Comparison of ENCODE assay signal across 18 cellular contexts in genomic region chr2:24708537-24709152, GRCh38.
DNase-seq lines count a peak whose midpoint lies in the region; ATAC-seq and TF ChIP-seq lines count a peak whose summit lies in the region.
"Had no signal": no experiment of that assay in that cellular context is flagged by ENCODE, and none has a peak within 500 bp of the region (broad histone marks: within the 10 kb centered on the region; RNA-seq: fewer than 3 reads in every experiment).

No MANE protein-coding gene starts in this region.

- no peak overlapping the region for H3K4me3 ChIP-seq in CD8-positive, alpha-beta memory T cell (ENCODE audit: low read length)
- no peak overlapping the region for H3K4me3 ChIP-seq in prostate gland
- H3K4me3 ChIP-seq: lung had no signal

- H3K4me1 ChIP-seq in CD8-positive, alpha-beta memory T cell (ENCODE audit: insufficient read depth, low read length) = no peaks in the 10 kb centered on the region
- no peaks in the 10 kb centered on the region for H3K4me1 ChIP-seq in prostate gland (replicated peaks)

- peak in 1 of 2 donors; percentile 54 for ATAC-seq in activated T-cell treated with anti-CD3 and anti-CD28 coated beads, Interleukin-2, amount 50 U/mL, for 72 hours (replicated peaks in 1 of 2)
- ATAC-seq in activated T-helper 17 cell treated with anti-CD3 and anti-CD28 coated beads, Interleukin-2, amount 50 U/mL, for 72 hours (replicated peaks) = peak; percentile 70
- ATAC-seq in HG02759 (IDR thresholded peaks at IDR 0.05; ENCODE audit: unreplicated experiment) = no peak
- ATAC-seq: activated CD4-positive, CD25-positive, alpha-beta regulatory T cell treated with anti-CD3 and anti-CD28 coated beads, Interleukin-2, amount 50 U/mL, for 24 hours had no signal

- 78% methylated on average over 3 of the region's 3 CpGs for WGBS in prostate gland

- DNase-seq in activated T-cell treated with anti-CD3 and anti-CD28 coated beads, Interleukin-2, amount 50 U/mL, for 72 hours = no peak
- DNase-seq in activated T-cell treated with anti-CD3 and anti-CD28 coated beads, Interleukin-2, amount 50 U/mL, for 48 hours = no peak
- DNase-seq in fibroblast of peridontal ligament (ENCODE audit: extremely low read depth) = peak; percentile 38
- no peak for DNase-seq in CD8-positive, alpha-beta memory T cell
- DNase-seq in prostate gland (ENCODE audit: low spot score) = no peak
- DNase-seq in NCI-H524 treated with DMSO at 0.1 percent for 48 hours (lab: John Stamatoyannopoulos, UW) = no peak
- DNase-seq: activated naive CD8-positive, alpha-beta T cell treated with anti-CD3 and anti-CD28 coated beads, Interleukin-2, amount 10 ng/mL, durations not matched to agents 7 days and 5 days; GOT3; NCI-H1417 treated with DMSO at 0.1 percent for 48 hours; NCI-H226; stimulated activated naive CD4-positive, alpha-beta T cell had no signal

- peak overlapping the region; percentile 6 for H3K27ac Mint-ChIP-seq in activated T-cell treated with anti-CD3 and anti-CD28 coated beads, Interleukin-2, amount 50 U/mL, for 72 hours
- peak overlapping the region; percentile 15 for H3K27ac Mint-ChIP-seq in activated T-helper 17 cell treated with anti-CD3 and anti-CD28 coated beads, Interleukin-2, amount 50 U/mL, for 72 hours
- peak overlapping the region in 1 of 8 donors; percentile 13 for H3K27ac Mint-ChIP-seq in CD8-positive, alpha-beta memory T cell
- H3K27ac Mint-ChIP-seq: activated naive CD8-positive, alpha-beta T cell treated with anti-CD3 and anti-CD28 coated beads, Interleukin-2, amount 10 ng/mL, durations not matched to agents 7 days and 5 days; dendritic cell treated with granulocyte-macrophage colony-stimulating factor and Interleukin-4, amounts not matched to agents 40 ng/mL and 50 ng/mL, for 4 days had no signal

- H3K4me1 Mint-ChIP-seq in activated T-cell treated with anti-CD3 and anti-CD28 coated beads, Interleukin-2, amount 50 U/mL, for 72 hours (ENCODE audit: low read depth) = no peaks in the 10 kb centered on the region
- H3K4me1 Mint-ChIP-seq in activated T-helper 17 cell treated with anti-CD3 and anti-CD28 coated beads, Interleukin-2, amount 50 U/mL, for 72 hours = no peaks in the 10 kb centered on the region
- no peaks in the 10 kb centered on the region for H3K4me1 Mint-ChIP-seq in CD8-positive, alpha-beta memory T cell

- H3K9me3 ChIP-seq in CD8-positive, alpha-beta memory T cell (ENCODE audit: low read length) = no peaks in the 10 kb centered on the region
- no peaks in the 10 kb centered on the region for H3K9me3 ChIP-seq in prostate gland

- CTCF ChIA-PET in CD8-positive, alpha-beta memory T cell (lab: Charles Lee) = no interaction called here

- no peaks in the 10 kb centered on the region for H3K27me3 ChIP-seq in CD8-positive, alpha-beta memory T cell (ENCODE audit: insufficient read depth, low read length, poor library complexity, severe bottlenecking)
- H3K27me3 ChIP-seq in prostate gland (replicated peaks; ENCODE audit: insufficient read depth) = no peaks in the 10 kb centered on the region

- no peak for TF ChIP-seq POLR2A in prostate gland (IDR thresholded peaks at IDR 0.05)

- peaks cover 8 to 13% of the 10 kb centered on the region in 2 donors for H3K36me3 Mint-ChIP-seq in activated T-cell treated with anti-CD3 and anti-CD28 coated beads, Interleukin-2, amount 50 U/mL, for 72 hours (ENCODE audit: insufficient read depth in 2 of 2)
- H3K36me3 Mint-ChIP-seq in activated T-helper 17 cell treated with anti-CD3 and anti-CD28 coated beads, Interleukin-2, amount 50 U/mL, for 72 hours (ENCODE audit: low read depth) = peaks cover 75% of the 10 kb centered on the region
- H3K36me3 Mint-ChIP-seq in CD8-positive, alpha-beta memory T cell = peaks cover 4 to 70% (median 32%) of the 10 kb centered on the region in 3 donors

- intact Hi-C loops in prostate gland (cut with DNase I) = no loop called here

- no peaks in the 10 kb centered on the region for H3K9me3 Mint-ChIP-seq in activated T-cell treated with anti-CD3 and anti-CD28 coated beads, Interleukin-2, amount 50 U/mL, for 72 hours
- no peaks in the 10 kb centered on the region for H3K9me3 Mint-ChIP-seq in activated T-helper 17 cell treated with anti-CD3 and anti-CD28 coated beads, Interleukin-2, amount 50 U/mL, for 72 hours
- no peaks in the 10 kb centered on the region for H3K9me3 Mint-ChIP-seq in CD8-positive, alpha-beta memory T cell
- H3K9me3 Mint-ChIP-seq: activated naive CD8-positive, alpha-beta T cell treated with anti-CD3 and anti-CD28 coated beads, Interleukin-2, amount 10 ng/mL, durations not matched to agents 7 days and 5 days; dendritic cell treated with granulocyte-macrophage colony-stimulating factor and Interleukin-4, amounts not matched to agents 40 ng/mL and 50 ng/mL, for 4 days; neural crest cell had no signal

- H3K27me3 Mint-ChIP-seq in activated T-cell treated with anti-CD3 and anti-CD28 coated beads, Interleukin-2, amount 50 U/mL, for 72 hours (ENCODE audit: low read depth) = no peaks in the 10 kb centered on the region
- H3K27me3 Mint-ChIP-seq in activated T-helper 17 cell treated with anti-CD3 and anti-CD28 coated beads, Interleukin-2, amount 50 U/mL, for 72 hours = no peaks in the 10 kb centered on the region
- H3K27me3 Mint-ChIP-seq in CD8-positive, alpha-beta memory T cell = no peaks in the 10 kb centered on the region
- H3K27me3 Mint-ChIP-seq: activated naive CD8-positive, alpha-beta T cell treated with anti-CD3 and anti-CD28 coated beads, Interleukin-2, amount 10 ng/mL, durations not matched to agents 7 days and 5 days; dendritic cell treated with granulocyte-macrophage colony-stimulating factor and Interleukin-4, amounts not matched to agents 40 ng/mL and 50 ng/mL, for 4 days had no signal

- H3K4me3 Mint-ChIP-seq in activated T-cell treated with anti-CD3 and anti-CD28 coated beads, Interleukin-2, amount 50 U/mL, for 72 hours = no peak overlapping the region
- H3K4me3 Mint-ChIP-seq in activated T-helper 17 cell treated with anti-CD3 and anti-CD28 coated beads, Interleukin-2, amount 50 U/mL, for 72 hours = no peak overlapping the region
- H3K4me3 Mint-ChIP-seq in CD8-positive, alpha-beta memory T cell = no peak overlapping the region
- H3K4me3 Mint-ChIP-seq: activated naive CD8-positive, alpha-beta T cell treated with anti-CD3 and anti-CD28 coated beads, Interleukin-2, amount 10 ng/mL, durations not matched to agents 7 days and 5 days; dendritic cell treated with granulocyte-macrophage colony-stimulating factor and Interleukin-4, amounts not matched to agents 40 ng/mL and 50 ng/mL, for 4 days; neural crest cell had no signal

- no peak overlapping the region for H3K27ac ChIP-seq in CD8-positive, alpha-beta memory T cell (ENCODE audit: low read depth, low read length)
- H3K27ac ChIP-seq in prostate gland = no peak overlapping the region
- H3K27ac ChIP-seq: KMS-11 had no signal

- POLR2A ChIA-PET in CD8-positive, alpha-beta memory T cell (lab: Charles Lee) = no interaction called here

- no peak for TF ChIP-seq CTCF in prostate gland (IDR thresholded peaks at IDR 0.05)

- H3K36me3 ChIP-seq in CD8-positive, alpha-beta memory T cell (ENCODE audit: insufficient read depth, low read length) = peaks cover 20% of the 10 kb centered on the region
- H3K36me3 ChIP-seq in prostate gland = peaks cover 0 to 5% of the 10 kb centered on the region in 2 donors
